26 cellular contexts compared by ENCODE assay signal in the genomic region with DNA sequence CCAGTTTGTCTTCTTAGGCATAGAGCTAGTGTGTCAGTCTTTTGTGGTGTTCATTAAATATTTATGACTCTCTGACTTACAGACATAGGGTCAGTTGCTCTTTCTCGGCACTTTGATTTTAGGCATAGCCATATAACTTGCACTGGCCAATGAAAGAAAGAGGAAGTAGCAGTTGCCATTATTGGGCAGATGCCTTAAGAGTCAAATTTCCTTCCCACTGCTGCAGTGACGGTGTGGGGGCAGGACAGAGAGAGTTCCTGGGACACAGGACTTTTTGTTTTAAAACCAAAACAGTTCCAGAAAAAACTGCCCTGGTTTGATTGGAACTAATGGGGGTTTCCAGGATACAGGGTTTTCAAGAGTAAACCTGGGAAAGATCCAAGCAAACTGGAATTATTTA.
DNase-seq lines count a peak whose midpoint lies in the region; ATAC-seq lines count a peak whose summit lies in the region.
"Had no signal": no experiment of that assay in that cellular context is flagged by ENCODE, and none has a peak within 500 bp of the region (broad histone marks: within the 10 kb centered on the region; RNA-seq: fewer than 3 reads in every experiment).

No MANE protein-coding gene starts in this region.

- peaks cover 5% of the 10 kb centered on the region for H3K9me3 ChIP-seq in neuron (ENCODE audit: low read length)
- H3K9me3 ChIP-seq: HAP-1, SK-N-SH had no signal

- H3K4me3 ChIP-seq in neuron (ENCODE audit: low read length) = no peak overlapping the region
- H3K4me3 ChIP-seq: BLaER1 treated with 17β-estradiol and CSF1 and Interleukin-3, amounts not matched to agents 10 nM and 100 nM; coronary artery; HAP-1; left lung had no signal

- no peaks in the 10 kb centered on the region for H3K36me3 ChIP-seq in neuron (ENCODE audit: insufficient read depth, low read length)
- H3K36me3 ChIP-seq: HAP-1, left lung had no signal

- peak overlapping the region; percentile 21 for H2AFZ ChIP-seq in neuron (ENCODE audit: low read depth, low read length)

- no peaks in the 10 kb centered on the region for H3K27me3 ChIP-seq in neuron (ENCODE audit: insufficient read depth, low read length)
- H3K27me3 ChIP-seq: BLaER1 treated with 17β-estradiol and CSF1 and Interleukin-3, amounts not matched to agents 10 nM and 100 nM; left lung had no signal

- H3K4me1 ChIP-seq in neuron (ENCODE audit: insufficient read depth, low read length) = peaks cover 16% of the 10 kb centered on the region
- H3K4me1 ChIP-seq: left lung had no signal

- DNase-seq in DMS153 (lab: John Stamatoyannopoulos, UW) (peak; percentile 3), DMS153 treated with DMSO at 0.1 percent for 48 hours (lab: John Stamatoyannopoulos, UW; ENCODE audit: unreplicated experiment) (no peak), NOMO-1 treated with DMSO at 0.1 percent for 48 hours (lab: John Stamatoyannopoulos, UW; ENCODE audit: unreplicated experiment) (peak; percentile 20), globus pallidus (ENCODE audit: low spot score) (peak; percentile 6)
- DNase-seq: activated CD4-positive, alpha-beta T cell treated with anti-CD3 and anti-CD28 coated beads for 36 hours; activated CD8-positive, alpha-beta memory T cell treated with anti-CD3 and anti-CD28 coated beads, Interleukin-2, amount 50 U/mL, for 48 hours; activated CD8-positive, alpha-beta T cell treated with anti-CD3 and anti-CD28 coated beads for 36 hours; activated naive CD4-positive, alpha-beta T cell treated with Interleukin-2 at 50 U/mL for 16 hours; caudate nucleus; effector memory CD4-positive, alpha-beta T cell; left lung; mesenchymal stem cell; NCI-H1105; NCI-H187 treated with DMSO at 0.1 percent for 48 hours; NCI-H69; SK-N-SH; T-helper 2 cell; trophoblast cell had no signal

- ATAC-seq in GM19467 (IDR thresholded peaks at IDR 0.05; ENCODE audit: unreplicated experiment) = no peak
- no peak for ATAC-seq in HG03442 (IDR thresholded peaks at IDR 0.05; ENCODE audit: unreplicated experiment)
- no peak for ATAC-seq in GM21447 (IDR thresholded peaks at IDR 0.05; ENCODE audit: unreplicated experiment)
- ATAC-seq: activated CD4-positive, alpha-beta T cell treated with anti-CD3 and anti-CD28 coated beads for 36 hours; activated CD8-positive, alpha-beta T cell treated with anti-CD3 and anti-CD28 coated beads for 36 hours; left lung; stimulated activated effector memory CD8-positive, alpha-beta T cell treated with anti-CD3 and anti-CD28 coated beads, Interleukin-12 subunit alpha, Interleukin-12 subunit beta, amount 100 ng/mL, for 72 hours had no signal
